ENCODE assay signal across 8 cellular contexts in the genomic region with DNA sequence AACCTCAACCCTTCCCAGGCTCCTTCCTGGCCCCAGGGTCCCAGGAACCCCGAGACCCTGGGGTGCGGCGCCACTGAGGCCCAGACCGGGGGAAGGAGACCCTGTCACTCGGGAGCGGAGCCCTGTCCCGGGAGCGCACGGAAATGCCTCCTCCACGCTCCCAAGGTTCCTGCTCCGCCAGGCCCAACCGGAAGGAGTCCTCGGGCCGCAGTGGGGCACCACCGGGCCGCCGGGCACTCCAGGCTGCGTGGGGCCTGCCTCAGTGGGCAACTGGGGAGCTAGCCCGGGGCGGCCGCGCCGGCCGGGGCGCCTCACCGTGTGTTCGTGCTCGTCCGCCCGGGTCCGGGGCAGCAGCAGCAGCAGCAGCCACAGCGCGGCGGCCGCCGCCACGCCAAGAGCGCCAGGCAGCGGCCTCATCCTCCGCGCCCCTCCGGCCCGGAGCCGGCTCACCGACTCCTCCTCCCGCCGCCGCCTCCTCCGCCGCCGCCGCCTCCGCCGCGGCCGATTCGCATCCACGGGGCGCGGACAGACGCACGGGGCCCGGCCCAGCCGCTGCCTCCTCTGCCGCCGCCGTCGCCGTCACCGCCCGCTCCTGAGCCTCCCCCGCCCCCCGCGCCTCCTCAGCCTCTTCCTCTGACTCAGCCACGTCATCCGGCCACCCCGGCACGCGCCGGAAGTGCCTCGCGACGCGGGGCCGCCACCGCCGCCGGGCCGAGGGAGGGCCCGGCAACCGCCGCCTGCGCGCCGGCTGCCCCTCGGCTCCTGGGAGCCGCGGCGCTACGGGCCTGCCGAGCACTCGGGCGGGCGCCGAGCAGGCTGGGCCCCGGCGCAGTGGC. TPM values are rescaled to one million over a fixed set of nuclear protein-coding genes. Genes with fewer than 3 reads are reported as not detected.
DNase-seq lines count a peak whose midpoint lies in the region; ATAC-seq lines count a peak whose summit lies in the region.

Gene TM9SF3 (minus strand): TSS at position 594 of the 836 bp plus-strand sequence. CDS start 177 bp downstream, at position 417.

- no peak within 1 kb of the TSS for H3K4me3 Mint-ChIP-seq in activated CD8-positive, alpha-beta memory T cell treated with anti-CD3 and anti-CD28 coated beads, Interleukin-2, amount 10 ng/mL, durations not matched to agents 7 days and 5 days

- H3K27me3 Mint-ChIP-seq in activated CD8-positive, alpha-beta memory T cell treated with anti-CD3 and anti-CD28 coated beads, Interleukin-2, amount 10 ng/mL, durations not matched to agents 7 days and 5 days: peaks cover 6% of the 10 kb centered on the region

- 0 to 1% methylated on average over 85 to 88 of the region's 107 CpGs for WGBS in mesodermal cell (ENCODE audit: insufficient coverage in 2 of 2), 2 experiments

- H3K27ac Mint-ChIP-seq in activated CD8-positive, alpha-beta memory T cell treated with anti-CD3 and anti-CD28 coated beads, Interleukin-2, amount 10 ng/mL, durations not matched to agents 7 days and 5 days: peak within 1 kb of the TSS; percentile 91

- in situ Hi-C loops in endometrial microvascular endothelial cells (cut with HindIII; ENCODE audit: inconsistent ontology term, low pct_unique_long_range_greater_than_20kb, low sequenced_read_pairs): no loop called here

- H3K4me3 ChIP-seq in mesodermal cell (ENCODE audit: extremely low read depth, insufficient read depth, low read length, poor library complexity, severe bottlenecking): peak within 1 kb of the TSS; percentile 76

- peak; percentile 21 to 90 (median 78) for DNase-seq in C1 segment of cervical spinal cord (lab: John Stamatoyannopoulos, UW)
- DNase-seq in GM19240 (ENCODE audit: insufficient read length, low spot score): peak; percentile 69
- peak; percentile 77 to 80 for DNase-seq in NOMO-1 (lab: John Stamatoyannopoulos, UW; ENCODE audit: unreplicated experiment in 2 of 2)
- DNase-seq in activated CD8-positive, alpha-beta memory T cell treated with anti-CD3 and anti-CD28 coated beads, Interleukin-2, amount 10 ng/mL, durations not matched to agents 7 days and 5 days: peak; percentile 94
- peak; percentile 85 to 91 for DNase-seq in stimulated activated CD8-positive, alpha-beta memory T cell treated with anti-CD3 and anti-CD28 coated beads, Interleukin-15, amount 100 ng/mL, for 4 hours (ENCODE audit: low read depth in 2 of 2)

- CTCF ChIA-PET in activated CD8-positive, alpha-beta memory T cell treated with anti-CD3 and anti-CD28 coated beads, Interleukin-2, amount 10 ng/mL, durations not matched to agents 7 days and 5 days (lab: Charles Lee): interaction anchor here (0.7 to 1.3 kb wide), 4 partner anchors 9 to 242 kb away, joined by 3 to 4 read pairs (median 3); no protein-coding TSS in a partner anchor

- no peaks in the 10 kb centered on the region for H3K9me3 ChIP-seq in mesodermal cell (ENCODE audit: control insufficient read depth, low read length)

- H3K4me1 ChIP-seq in mesodermal cell (ENCODE audit: control insufficient read depth, insufficient read depth, low read length, poor library complexity, severe bottlenecking): peaks cover 28% of the 10 kb centered on the region

- H3K27ac ChIP-seq in mesodermal cell (ENCODE audit: low read depth, low read length, severe bottlenecking): peak within 1 kb of the TSS; percentile 99

- ATAC-seq in HG03460 (IDR thresholded peaks at IDR 0.05; ENCODE audit: unreplicated experiment): peak; percentile 65
- peak; percentile 85 for ATAC-seq in activated CD8-positive, alpha-beta memory T cell treated with anti-CD3 and anti-CD28 coated beads, Interleukin-2, amount 10 ng/mL, durations not matched to agents 7 days and 5 days

- peaks cover 17% of the 10 kb centered on the region for H3K36me3 Mint-ChIP-seq in activated CD8-positive, alpha-beta memory T cell treated with anti-CD3 and anti-CD28 coated beads, Interleukin-2, amount 10 ng/mL, durations not matched to agents 7 days and 5 days

- H3K9me3 Mint-ChIP-seq in activated CD8-positive, alpha-beta memory T cell treated with anti-CD3 and anti-CD28 coated beads, Interleukin-2, amount 10 ng/mL, durations not matched to agents 7 days and 5 days (ENCODE audit: low read depth): no peaks in the 10 kb centered on the region

- peaks cover 18% of the 10 kb centered on the region for H3K36me3 ChIP-seq in mesodermal cell (ENCODE audit: control insufficient read depth, insufficient read depth, low read length)

- peaks cover 31% of the 10 kb centered on the region for H3K4me1 Mint-ChIP-seq in activated CD8-positive, alpha-beta memory T cell treated with anti-CD3 and anti-CD28 coated beads, Interleukin-2, amount 10 ng/mL, durations not matched to agents 7 days and 5 days

RNA-seq across cellular contexts. Expression of gene TM9SF3, which starts in this region (rescaled TPM):
- 10 to 100 TPM; 61.4 to 71.3 TPM for total RNA-seq in activated CD8-positive, alpha-beta memory T cell treated with anti-CD3 and anti-CD28 coated beads, Interleukin-2, amount 10 ng/mL, durations not matched to agents 7 days and 5 days
- total RNA-seq in endometrial microvascular endothelial cells (ENCODE audit: inconsistent ontology term): 125 TPM
- 103 TPM for polyA plus RNA-seq in mesodermal cell (2013, experiment 1 of 2)
- 124 TPM for polyA plus RNA-seq in mesodermal cell (2013, experiment 2 of 2)

Comparison
In these comparisons a context has a peak if more than half of its experiments do, and no peak if none do; other contexts are left out.
1. Peak in every context shown above with its lines: DNase-seq, ATAC-seq, H3K4me3 ChIP-seq and H3K27ac ChIP-seq.